ENCODE assay signal across 1 cellular context in the genomic region with DNA sequence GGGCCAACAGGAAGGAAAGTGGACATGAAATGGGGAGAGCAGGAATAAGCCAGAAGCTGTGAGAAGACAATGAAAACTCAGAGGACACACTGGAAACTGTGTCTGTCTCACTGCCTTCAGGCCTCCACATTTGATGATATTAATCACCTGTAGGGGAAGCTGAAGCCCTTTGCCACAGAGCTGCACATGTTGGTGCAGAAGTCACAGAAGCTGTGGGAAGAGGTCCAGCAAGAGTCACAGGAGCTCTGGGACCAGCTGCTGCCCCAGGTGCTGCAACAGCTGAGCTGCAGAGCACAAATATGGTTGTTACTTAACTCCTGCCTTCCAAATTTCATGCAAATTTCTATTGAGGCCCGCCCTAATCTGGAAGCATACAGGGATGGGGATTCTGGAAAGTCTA.
TF ChIP-seq lines count a peak whose summit lies in the region.

No MANE protein-coding gene starts in this region.

TF ChIP-seq in Ishikawa, 13 proteins besides CTCF, POLR2A, EP300 and RAD21 (continued from another document):
- TF ChIP-seq, protein P1, sequence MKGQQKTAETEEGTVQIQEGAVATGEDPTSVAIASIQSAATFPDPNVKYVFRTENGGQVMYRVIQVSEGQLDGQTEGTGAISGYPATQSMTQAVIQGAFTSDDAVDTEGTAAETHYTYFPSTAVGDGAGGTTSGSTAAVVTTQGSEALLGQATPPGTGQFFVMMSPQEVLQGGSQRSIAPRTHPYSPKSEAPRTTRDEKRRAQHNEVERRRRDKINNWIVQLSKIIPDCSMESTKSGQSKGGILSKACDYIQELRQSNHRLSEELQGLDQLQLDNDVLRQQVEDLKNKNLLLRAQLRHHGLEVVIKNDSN (IDR thresholded peaks at IDR 0.05) = no peak
